In the genomic region with DNA sequence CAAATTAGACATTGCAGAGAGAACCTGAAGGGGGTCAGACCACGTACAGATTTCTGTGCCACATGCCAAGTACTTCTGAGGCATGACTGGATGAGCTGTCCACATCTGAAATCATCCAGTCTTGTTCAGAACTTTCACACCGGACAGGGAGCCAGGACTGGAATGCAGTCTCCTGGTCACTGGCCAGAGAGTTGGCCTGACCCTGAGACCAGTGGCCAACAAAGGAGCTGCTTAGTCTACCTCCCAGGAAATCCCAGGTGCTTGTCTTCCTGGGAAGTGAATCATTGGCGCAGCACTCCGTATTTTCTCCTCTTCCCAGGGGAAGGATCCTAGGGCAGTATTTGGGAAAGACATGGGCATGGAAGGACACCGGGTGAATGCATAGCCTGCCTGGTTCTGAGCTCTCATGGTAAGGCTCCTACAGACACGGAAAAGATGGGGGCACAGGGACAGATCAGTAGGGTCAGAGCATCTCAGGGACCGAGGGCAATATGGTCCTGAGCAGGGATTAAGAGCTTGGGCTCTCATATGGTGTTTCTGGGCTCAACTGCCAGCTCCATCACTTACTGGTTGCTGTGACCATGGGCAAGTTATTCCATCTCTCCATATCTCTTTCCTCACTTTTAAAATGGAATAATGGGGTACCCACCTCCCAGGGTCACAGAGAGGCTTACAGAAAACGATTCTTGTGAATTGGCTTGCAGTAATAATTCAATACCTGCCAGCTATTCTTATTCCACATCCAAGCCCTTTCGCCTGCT, we compare ENCODE assay signal across 8 cellular contexts. TPM values are rescaled to one million over a fixed set of nuclear protein-coding genes. Genes with fewer than 3 reads are reported as not detected.
A peak's percentile ranks its signal among the peaks of the same experiment; 100 is the strongest.
DNase-seq lines count a peak whose midpoint lies in the region; ATAC-seq and TF ChIP-seq lines count a peak whose summit lies in the region.

No MANE protein-coding gene starts in this region.

- H3K9me3 Mint-ChIP-seq in neural progenitor cell = no peaks in the 10 kb centered on the region

- H3K27ac Mint-ChIP-seq in neural progenitor cell = peak overlapping the region; percentile 89

- H3K27ac ChIP-seq in PC-9 (peak overlapping the region; percentile 73), neural progenitor cell (peak overlapping the region; percentile 100)

- peaks cover 13% of the 10 kb centered on the region for H3K27me3 Mint-ChIP-seq in neural progenitor cell (ENCODE audit: insufficient read depth, low read depth)

- peaks cover 29% of the 10 kb centered on the region for H3K36me3 Mint-ChIP-seq in neural progenitor cell

- H3K4me1 ChIP-seq in PC-9 (replicated peaks; ENCODE audit: insufficient read depth) = peaks cover 44% of the 10 kb centered on the region
- peaks cover 5% of the 10 kb centered on the region for H3K4me1 ChIP-seq in endocrine pancreas (ENCODE audit: control insufficient read depth, insufficient read depth, low read length)
- peaks cover 37% of the 10 kb centered on the region for H3K4me1 ChIP-seq in neural progenitor cell

- H3K79me2 ChIP-seq in PC-9 (ENCODE audit: low read depth) (peaks cover 40% of the 10 kb centered on the region), neural progenitor cell (ENCODE audit: low read depth) (peaks cover 59% of the 10 kb centered on the region)

- POLR2A ChIA-PET in PC-9 (lab: Charles Lee; ENCODE audit: unreplicated experiment) = interaction anchor here (0.7 to 2.3 kb wide), 3 partner anchors 19 to 28 kb away, joined by 4 to 132 read pairs (median 10); no protein-coding TSS in a partner anchor

- H3F3A ChIP-seq in PC-9 (ENCODE audit: insufficient read depth, low read depth) (peaks cover 9% of the 10 kb centered on the region; the same call in 1 of the 2 replicates), neural progenitor cell (ENCODE audit: low read depth) (peaks cover 33% of the 10 kb centered on the region)

- H3K9me3 ChIP-seq in PC-9 (ENCODE audit: insufficient read depth, low read depth) (no peaks in the 10 kb centered on the region), endocrine pancreas (ENCODE audit: control insufficient read depth, low read length) (no peaks in the 10 kb centered on the region), neural progenitor cell (ENCODE audit: low read depth) (no peaks in the 10 kb centered on the region)

- peaks cover 69% of the 10 kb centered on the region for H3K4me1 Mint-ChIP-seq in neural progenitor cell

- H2AFZ ChIP-seq in PC-9 (peak overlapping the region; percentile 62), neural progenitor cell (replicated peaks) (peak overlapping the region; percentile 32)

- H3K36me3 ChIP-seq in PC-9 (ENCODE audit: low read depth) = peaks cover 22% of the 10 kb centered on the region
- H3K36me3 ChIP-seq in endocrine pancreas (ENCODE audit: control insufficient read depth, insufficient read depth, low read length) = no peaks in the 10 kb centered on the region
- H3K36me3 ChIP-seq in neural progenitor cell = no peaks in the 10 kb centered on the region

- H4K20me1 ChIP-seq in PC-9 (ENCODE audit: insufficient read depth) (peaks cover 21% of the 10 kb centered on the region), neural progenitor cell (ENCODE audit: low read depth) (peaks cover 35% of the 10 kb centered on the region)

- H3K4me2 ChIP-seq in PC-9 (peak overlapping the region; percentile 83), neural progenitor cell (peak overlapping the region; percentile 92)

- no peak overlapping the region for H3K9ac ChIP-seq in endocrine pancreas (ENCODE audit: control insufficient read depth, insufficient read depth, low read length)
- H3K9ac ChIP-seq in neural progenitor cell = peak overlapping the region; percentile 78

- H3K27me3 ChIP-seq in PC-9 (ENCODE audit: insufficient read depth, low read depth) (no peaks in the 10 kb centered on the region), endocrine pancreas (ENCODE audit: control insufficient read depth, insufficient read depth, low read length) (no peaks in the 10 kb centered on the region), neural progenitor cell (no peaks in the 10 kb centered on the region)

- TSS peak; percentile 67 for BruUV-seq in PC-9 (replicated peaks; lab: Mats Ljungman, UMichigan)

- H3K4me3 Mint-ChIP-seq in neural progenitor cell = peak overlapping the region; percentile 100

- H3K9me2 ChIP-seq in PC-9 (ENCODE audit: insufficient read depth) = no peaks in the 10 kb centered on the region

- intact Hi-C loops in PC-9 (cut with micrococcal nuclease; ENCODE audit: unreplicated experiment) = loop anchor here (1.0 kb wide), 1 partner anchor 28 kb away; no protein-coding TSS in a partner anchor

- no peak for TF ChIP-seq CTCF in GM12875 (IDR thresholded peaks at IDR 0.05; ENCODE audit: borderline replicate concordance, insufficient read depth, low read depth, low read length)
- no peak for TF ChIP-seq CTCF in PC-9 (conservative IDR thresholded peaks at IDR 0.05)
- TF ChIP-seq CTCF in neural progenitor cell (IDR thresholded peaks at IDR 0.05) = no peak

- H3K4me3 ChIP-seq in GM12875 (ENCODE audit: low read depth, low read length) (peak overlapping the region; percentile 86), PC-9 (peak overlapping the region; percentile 84), endocrine pancreas (ENCODE audit: control insufficient read depth, insufficient read depth, low read length) (peak overlapping the region; percentile 51), neural progenitor cell (peak overlapping the region; percentile 84)

- DNase-seq in PC-9 (peak; percentile 55 to 79), neural progenitor cell (ENCODE audit: low spot score) (peak; percentile 52), GM19240 (ENCODE audit: insufficient read length, low spot score) (no peak), SHP77 treated with DMSO at 0.1 percent for 48 hours (lab: John Stamatoyannopoulos, UW) (no peak), NCI-H1436 (lab: John Stamatoyannopoulos, UW) (no peak)

- CTCF ChIA-PET in PC-9 (lab: Charles Lee) = interaction anchor here (0.6 to 0.9 kb wide), 2 partner anchors 13 to 28 kb away, joined by 9 to 13 read pairs; no protein-coding TSS in a partner anchor

- ATAC-seq in GM21619 (IDR thresholded peaks at IDR 0.05; ENCODE audit: unreplicated experiment) = no peak

RNA-seq across cellular contexts. Expression of gene SCD, which starts 1.3 kb away (rescaled TPM):
- total RNA-seq in PC-9 (2021) (220 and 518 TPM in 2 replicates), neural progenitor cell (ENCODE audit: low replicate concordance) (448 and 468 TPM in 2 replicates)

RNA-seq across cellular contexts. Expression of gene PKD2L1, which starts 15.7 kb away (rescaled TPM):
- not detected in 2 replicates for total RNA-seq in PC-9 (2021)
- total RNA-seq in neural progenitor cell (ENCODE audit: low replicate concordance) = not detected in 2 replicates

RNA-seq across cellular contexts. Expression of gene BLOC1S2, which starts 59.3 kb away (rescaled TPM):
- total RNA-seq in PC-9 (2021) (9.9 and 17.9 TPM in 2 replicates), neural progenitor cell (ENCODE audit: low replicate concordance) (58.3 and 87.1 TPM in 2 replicates)

Comparison
In these comparisons a context has a peak if more than half of its experiments do, and no peak if none do; other contexts are left out.
1. DNase-seq: peak in PC-9 (2 of 2) and neural progenitor cell (single experiment); none in GM19240 (single experiment), SHP77 treated with DMSO at 0.1 percent for 48 hours (single experiment) and NCI-H1436 (single experiment).
2. Peak in every context shown above with its lines, with median percentiles within 50 percentile points of each other: H3K4me3 ChIP-seq.